Comparison of ENCODE assay signal across 8 cellular contexts in the genomic region with DNA sequence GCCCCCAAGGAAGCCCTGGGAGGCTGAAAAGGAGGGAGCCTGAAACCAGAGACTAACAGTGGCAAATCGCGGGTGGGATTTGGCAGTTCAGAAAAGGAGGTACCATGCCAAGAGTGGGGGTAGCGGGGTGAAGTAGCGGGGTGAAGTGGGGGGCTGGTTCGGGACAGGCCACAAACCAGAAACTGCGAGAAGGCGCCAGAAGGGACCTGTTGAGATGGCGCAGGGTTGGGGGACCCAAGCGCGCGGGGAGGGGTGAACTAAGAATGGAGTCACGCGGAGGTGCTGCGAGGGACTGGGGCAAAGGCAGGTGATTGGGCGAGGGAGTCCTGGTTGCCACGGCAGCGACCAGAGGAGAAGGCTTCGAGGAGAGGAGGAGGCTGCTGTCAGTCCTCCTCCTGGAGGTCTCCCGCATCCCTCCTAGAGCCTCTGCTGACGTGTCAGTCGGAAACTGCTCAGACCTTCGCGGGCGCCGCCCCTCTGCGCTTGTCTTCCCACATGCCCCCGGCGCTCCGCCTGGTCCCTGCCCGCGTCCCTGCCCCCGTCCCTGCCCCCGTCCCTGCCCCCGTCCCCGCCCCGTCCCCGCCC. TPM values are rescaled to one million over a fixed set of nuclear protein-coding genes. Genes with fewer than 3 reads are reported as not detected.
DNase-seq lines count a peak whose midpoint lies in the region; ATAC-seq and TF ChIP-seq lines count a peak whose summit lies in the region.

No MANE protein-coding gene starts in this region.

- peak overlapping the region; percentile 91 for H3K27ac Mint-ChIP-seq in activated naive CD8-positive, alpha-beta T cell
- H3K27ac Mint-ChIP-seq in osteocyte (ENCODE audit: unreplicated experiment): peak overlapping the region; percentile 89

- H3K27me3 Mint-ChIP-seq in activated naive CD8-positive, alpha-beta T cell: peaks cover 8% of the 10 kb centered on the region
- H3K27me3 Mint-ChIP-seq in osteocyte (ENCODE audit: unreplicated experiment): peaks cover 34% of the 10 kb centered on the region

- H3K9me3 Mint-ChIP-seq in activated naive CD8-positive, alpha-beta T cell (ENCODE audit: low read depth): no peaks in the 10 kb centered on the region
- H3K9me3 Mint-ChIP-seq in osteocyte (ENCODE audit: unreplicated experiment): peaks cover 7% of the 10 kb centered on the region

- intact Hi-C loops in Right ventricle myocardium inferior (cut with DNase I): loop anchor here (2.0 kb wide), 1 partner anchor 25 kb away; no protein-coding TSS in a partner anchor

- H3K36me3 Mint-ChIP-seq in activated naive CD8-positive, alpha-beta T cell: peaks cover 2% of the 10 kb centered on the region
- peaks cover 13% of the 10 kb centered on the region for H3K36me3 Mint-ChIP-seq in osteocyte (ENCODE audit: unreplicated experiment)

- H3K27ac ChIP-seq in thoracic aorta: peak overlapping the region; percentile 50 to 62

- H3K36me3 ChIP-seq in thoracic aorta: peaks cover 3% of the 10 kb centered on the region

- peak overlapping the region; percentile 79 for H3K4me3 ChIP-seq in thoracic aorta

- peaks cover 30% of the 10 kb centered on the region for H3K4me1 Mint-ChIP-seq in activated naive CD8-positive, alpha-beta T cell (ENCODE audit: low read depth)
- H3K4me1 Mint-ChIP-seq in osteocyte (ENCODE audit: unreplicated experiment): peaks cover 20% of the 10 kb centered on the region

- POLR2A ChIA-PET in GM10248 (lab: Yijun Ruan, JAX): no interaction called here

- CTCF ChIA-PET in GM10248 (lab: Yijun Ruan, JAX): no interaction called here

- peak; percentile 87 for DNase-seq in GM10248 (ENCODE audit: extremely low spot score)
- DNase-seq in NCI-H1092 treated with DMSO at 0.1 percent for 48 hours (lab: John Stamatoyannopoulos, UW): peak; percentile 97
- DNase-seq in Right ventricle myocardium inferior (ENCODE audit: missing footprints): peak; percentile 96
- peak; percentile 96 for DNase-seq in osteocyte (ENCODE audit: extremely low spot score, unreplicated experiment)
- peak; percentile 80 for DNase-seq in thoracic aorta (ENCODE audit: low spot score)

- peak; percentile 83 for ATAC-seq in HG02642 (IDR thresholded peaks at IDR 0.05; ENCODE audit: poor library complexity, unreplicated experiment)
- ATAC-seq in SK-N-SH treated with all-trans-retinoic acid at 6 μM for 48 hours: peak; percentile 96
- peak; percentile 96 for ATAC-seq in Right ventricle myocardium inferior
- peak; percentile 85 for ATAC-seq in thoracic aorta (ENCODE audit: insufficient number of reproducible peaks, low FRiP score, low read depth)

- H3K4me3 Mint-ChIP-seq in activated naive CD8-positive, alpha-beta T cell: peak overlapping the region; percentile 92
- H3K4me3 Mint-ChIP-seq in osteocyte (ENCODE audit: unreplicated experiment): peak overlapping the region; percentile 82

- no peaks in the 10 kb centered on the region for H3K9me3 ChIP-seq in thoracic aorta

- no peaks in the 10 kb centered on the region for H3K27me3 ChIP-seq in thoracic aorta (replicated peaks; ENCODE audit: insufficient read depth)

- peaks cover 5 to 19% of the 10 kb centered on the region in 2 donors for H3K4me1 ChIP-seq in thoracic aorta (ENCODE audit: control insufficient read depth in 1 of 2, low read depth in 2 of 2)

- TF ChIP-seq CTCF in GM10248 (IDR thresholded peaks at IDR 0.05; ENCODE audit: control extremely low read depth, extremely low read depth, low read depth, missing control alignments) (no peak), osteocyte (IDR thresholded peaks at IDR 0.05) (no peak), thoracic aorta (IDR thresholded peaks at IDR 0.05) (no peak)

TF ChIP-seq in SK-N-SH treated with all-trans-retinoic acid at 6 μM for 48 hours, 23 proteins besides CTCF, POLR2A, EP300 and RAD21:
- TF ChIP-seq ZC3H10 (CRISPR knock-in tag; IDR thresholded peaks at IDR 0.05) (no peak), ESRRG (CRISPR knock-in tag; IDR thresholded peaks at IDR 0.05) (no peak), ISL1 (CRISPR knock-in tag; IDR thresholded peaks at IDR 0.05) (no peak), ZNF565 (CRISPR knock-in tag; conservative IDR thresholded peaks at IDR 0.05; ENCODE audit: low read depth) (no peak), ZFP3 (CRISPR knock-in tag; IDR thresholded peaks at IDR 0.05) (no peak), SNAI2 (CRISPR knock-in tag; IDR thresholded peaks at IDR 0.05) (no peak), ZNF8 (CRISPR knock-in tag; IDR thresholded peaks at IDR 0.05) (no peak), ZNF70 (CRISPR knock-in tag; IDR thresholded peaks at IDR 0.05) (no peak), ARNTL (CRISPR knock-in tag; IDR thresholded peaks at IDR 0.05; ENCODE audit: borderline replicate concordance, low read depth) (no peak), CSDC2 (CRISPR knock-in tag; IDR thresholded peaks at IDR 0.05) (no peak), TCF4 (CRISPR knock-in tag; IDR thresholded peaks at IDR 0.05; ENCODE audit: borderline replicate concordance) (no peak), BACH2 (CRISPR knock-in tag; IDR thresholded peaks at IDR 0.05; ENCODE audit: borderline replicate concordance) (no peak), RARB (CRISPR knock-in tag; IDR thresholded peaks at IDR 0.05) (no peak), ZFP30 (CRISPR knock-in tag; IDR thresholded peaks at IDR 0.05) (no peak), PPARA (CRISPR knock-in tag; IDR thresholded peaks at IDR 0.05; ENCODE audit: borderline replicate concordance) (no peak)
- TF ChIP-seq, protein P1, sequence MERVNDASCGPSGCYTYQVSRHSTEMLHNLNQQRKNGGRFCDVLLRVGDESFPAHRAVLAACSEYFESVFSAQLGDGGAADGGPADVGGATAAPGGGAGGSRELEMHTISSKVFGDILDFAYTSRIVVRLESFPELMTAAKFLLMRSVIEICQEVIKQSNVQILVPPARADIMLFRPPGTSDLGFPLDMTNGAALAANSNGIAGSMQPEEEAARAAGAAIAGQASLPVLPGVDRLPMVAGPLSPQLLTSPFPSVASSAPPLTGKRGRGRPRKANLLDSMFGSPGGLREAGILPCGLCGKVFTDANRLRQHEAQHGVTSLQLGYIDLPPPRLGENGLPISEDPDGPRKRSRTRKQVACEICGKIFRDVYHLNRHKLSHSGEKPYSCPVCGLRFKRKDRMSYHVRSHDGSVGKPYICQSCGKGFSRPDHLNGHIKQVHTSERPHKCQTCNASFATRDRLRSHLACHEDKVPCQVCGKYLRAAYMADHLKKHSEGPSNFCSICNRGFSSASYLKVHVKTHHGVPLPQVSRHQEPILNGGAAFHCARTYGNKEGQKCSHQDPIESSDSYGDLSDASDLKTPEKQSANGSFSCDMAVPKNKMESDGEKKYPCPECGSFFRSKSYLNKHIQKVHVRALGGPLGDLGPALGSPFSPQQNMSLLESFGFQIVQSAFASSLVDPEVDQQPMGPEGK (CRISPR knock-in tag; IDR thresholded peaks at IDR 0.05; ENCODE audit: borderline replicate concordance): no peak
- TF ChIP-seq, protein P2, sequence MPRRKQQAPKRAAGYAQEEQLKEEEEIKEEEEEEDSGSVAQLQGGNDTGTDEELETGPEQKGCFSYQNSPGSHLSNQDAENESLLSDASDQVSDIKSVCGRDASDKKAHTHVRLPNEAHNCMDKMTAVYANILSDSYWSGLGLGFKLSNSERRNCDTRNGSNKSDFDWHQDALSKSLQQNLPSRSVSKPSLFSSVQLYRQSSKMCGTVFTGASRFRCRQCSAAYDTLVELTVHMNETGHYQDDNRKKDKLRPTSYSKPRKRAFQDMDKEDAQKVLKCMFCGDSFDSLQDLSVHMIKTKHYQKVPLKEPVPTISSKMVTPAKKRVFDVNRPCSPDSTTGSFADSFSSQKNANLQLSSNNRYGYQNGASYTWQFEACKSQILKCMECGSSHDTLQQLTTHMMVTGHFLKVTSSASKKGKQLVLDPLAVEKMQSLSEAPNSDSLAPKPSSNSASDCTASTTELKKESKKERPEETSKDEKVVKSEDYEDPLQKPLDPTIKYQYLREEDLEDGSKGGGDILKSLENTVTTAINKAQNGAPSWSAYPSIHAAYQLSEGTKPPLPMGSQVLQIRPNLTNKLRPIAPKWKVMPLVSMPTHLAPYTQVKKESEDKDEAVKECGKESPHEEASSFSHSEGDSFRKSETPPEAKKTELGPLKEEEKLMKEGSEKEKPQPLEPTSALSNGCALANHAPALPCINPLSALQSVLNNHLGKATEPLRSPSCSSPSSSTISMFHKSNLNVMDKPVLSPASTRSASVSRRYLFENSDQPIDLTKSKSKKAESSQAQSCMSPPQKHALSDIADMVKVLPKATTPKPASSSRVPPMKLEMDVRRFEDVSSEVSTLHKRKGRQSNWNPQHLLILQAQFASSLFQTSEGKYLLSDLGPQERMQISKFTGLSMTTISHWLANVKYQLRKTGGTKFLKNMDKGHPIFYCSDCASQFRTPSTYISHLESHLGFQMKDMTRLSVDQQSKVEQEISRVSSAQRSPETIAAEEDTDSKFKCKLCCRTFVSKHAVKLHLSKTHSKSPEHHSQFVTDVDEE (CRISPR knock-in tag; IDR thresholded peaks at IDR 0.05): no peak
- TF ChIP-seq, protein P3, sequence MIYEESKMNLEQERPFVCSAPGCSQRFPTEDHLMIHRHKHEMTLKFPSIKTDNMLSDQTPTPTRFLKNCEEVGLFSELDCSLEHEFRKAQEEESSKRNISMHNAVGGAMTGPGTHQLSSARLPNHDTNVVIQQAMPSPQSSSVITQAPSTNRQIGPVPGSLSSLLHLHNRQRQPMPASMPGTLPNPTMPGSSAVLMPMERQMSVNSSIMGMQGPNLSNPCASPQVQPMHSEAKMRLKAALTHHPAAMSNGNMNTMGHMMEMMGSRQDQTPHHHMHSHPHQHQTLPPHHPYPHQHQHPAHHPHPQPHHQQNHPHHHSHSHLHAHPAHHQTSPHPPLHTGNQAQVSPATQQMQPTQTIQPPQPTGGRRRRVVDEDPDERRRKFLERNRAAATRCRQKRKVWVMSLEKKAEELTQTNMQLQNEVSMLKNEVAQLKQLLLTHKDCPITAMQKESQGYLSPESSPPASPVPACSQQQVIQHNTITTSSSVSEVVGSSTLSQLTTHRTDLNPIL (CRISPR knock-in tag; IDR thresholded peaks at IDR 0.05; ENCODE audit: low read depth): no peak
TF ChIP-seq in SK-N-SH treated with all-trans-retinoic acid at 6 μM for 48 hours: peak in this region for 0.

RNA-seq across cellular contexts. Expression of a gene that starts 0.4 kb away (rescaled TPM):
- total RNA-seq in Right ventricle myocardium inferior (45.9 TPM), osteocyte (82.2 and 83.6 TPM in 2 replicates), thoracic aorta (10 to 100 TPM; 44.0 to 72.9 TPM)

RNA-seq across cellular contexts. Expression of a gene that starts 27.7 kb away (rescaled TPM):
- total RNA-seq in Right ventricle myocardium inferior: 1.7 TPM
- total RNA-seq in osteocyte: 6.1 and 6.3 TPM in 2 replicates
- total RNA-seq in thoracic aorta: 1 to 10 TPM; 2.0 to 2.8 TPM

Comparison
In these comparisons a context has a peak if more than half of its experiments do, and no peak if none do; other contexts are left out.
1. Peak in every context shown above with its lines: DNase-seq, ATAC-seq, H3K4me3 ChIP-seq and H3K27ac ChIP-seq.